1 cellular context compared by ENCODE assay signal in genomic region chr10:100009793-100010676, GRCh38.
TF ChIP-seq lines count a peak whose summit lies in the region.

A gene with protein sequence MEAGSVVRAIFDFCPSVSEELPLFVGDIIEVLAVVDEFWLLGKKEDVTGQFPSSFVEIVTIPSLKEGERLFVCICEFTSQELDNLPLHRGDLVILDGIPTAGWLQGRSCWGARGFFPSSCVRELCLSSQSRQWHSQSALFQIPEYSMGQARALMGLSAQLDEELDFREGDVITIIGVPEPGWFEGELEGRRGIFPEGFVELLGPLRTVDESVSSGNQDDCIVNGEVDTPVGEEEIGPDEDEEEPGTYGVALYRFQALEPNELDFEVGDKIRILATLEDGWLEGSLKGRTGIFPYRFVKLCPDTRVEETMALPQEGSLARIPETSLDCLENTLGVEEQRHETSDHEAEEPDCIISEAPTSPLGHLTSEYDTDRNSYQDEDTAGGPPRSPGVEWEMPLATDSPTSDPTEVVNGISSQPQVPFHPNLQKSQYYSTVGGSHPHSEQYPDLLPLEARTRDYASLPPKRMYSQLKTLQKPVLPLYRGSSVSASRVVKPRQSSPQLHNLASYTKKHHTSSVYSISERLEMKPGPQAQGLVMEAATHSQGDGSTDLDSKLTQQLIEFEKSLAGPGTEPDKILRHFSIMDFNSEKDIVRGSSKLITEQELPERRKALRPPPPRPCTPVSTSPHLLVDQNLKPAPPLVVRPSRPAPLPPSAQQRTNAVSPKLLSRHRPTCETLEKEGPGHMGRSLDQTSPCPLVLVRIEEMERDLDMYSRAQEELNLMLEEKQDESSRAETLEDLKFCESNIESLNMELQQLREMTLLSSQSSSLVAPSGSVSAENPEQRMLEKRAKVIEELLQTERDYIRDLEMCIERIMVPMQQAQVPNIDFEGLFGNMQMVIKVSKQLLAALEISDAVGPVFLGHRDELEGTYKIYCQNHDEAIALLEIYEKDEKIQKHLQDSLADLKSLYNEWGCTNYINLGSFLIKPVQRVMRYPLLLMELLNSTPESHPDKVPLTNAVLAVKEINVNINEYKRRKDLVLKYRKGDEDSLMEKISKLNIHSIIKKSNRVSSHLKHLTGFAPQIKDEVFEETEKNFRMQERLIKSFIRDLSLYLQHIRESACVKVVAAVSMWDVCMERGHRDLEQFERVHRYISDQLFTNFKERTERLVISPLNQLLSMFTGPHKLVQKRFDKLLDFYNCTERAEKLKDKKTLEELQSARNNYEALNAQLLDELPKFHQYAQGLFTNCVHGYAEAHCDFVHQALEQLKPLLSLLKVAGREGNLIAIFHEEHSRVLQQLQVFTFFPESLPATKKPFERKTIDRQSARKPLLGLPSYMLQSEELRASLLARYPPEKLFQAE (N-terminal part only) (minus strand): TSS chr10:100009947. CDS start chr10:99972124, 37,823 bp downstream.

TF ChIP-seq in HepG2, 621 proteins besides CTCF, POLR2A, EP300 and RAD21 (continued from another document and continues in another):
- TF ChIP-seq MED8 (CRISPR knock-in tag; IDR thresholded peaks at IDR 0.05; ENCODE audit: insufficient replicate concordance) (no peak), ZBTB42 (CRISPR knock-in tag; IDR thresholded peaks at IDR 0.05) (no peak), JUN (CRISPR knock-in tag; IDR thresholded peaks at IDR 0.05) (no peak), AFF4 (CRISPR knock-in tag; IDR thresholded peaks at IDR 0.05) (no peak), ZNF24 (IDR thresholded peaks at IDR 0.05) (no peak), NFRKB (IDR thresholded peaks at IDR 0.05) (no peak), ZNF782 (CRISPR knock-in tag; IDR thresholded peaks at IDR 0.05; ENCODE audit: borderline replicate concordance) (no peak), ZNF264 (CRISPR knock-in tag; IDR thresholded peaks at IDR 0.05) (no peak), CC2D1A (CRISPR knock-in tag; IDR thresholded peaks at IDR 0.05) (no peak), ZNF563 (CRISPR knock-in tag; IDR thresholded peaks at IDR 0.05) (peak; percentile 66), NONO (IDR thresholded peaks at IDR 0.05) (no peak), NONO (CRISPR knock-in tag; conservative IDR thresholded peaks at IDR 0.05) (no peak), YEATS4 (CRISPR knock-in tag; IDR thresholded peaks at IDR 0.05; ENCODE audit: borderline replicate concordance) (peak; percentile 66; the same call in 1 of the 2 replicates), ZNF431 (CRISPR knock-in tag; IDR thresholded peaks at IDR 0.05; ENCODE audit: borderline replicate concordance, low read depth) (no peak), TEF (CRISPR knock-in tag; IDR thresholded peaks at IDR 0.05) (no peak), NFKB2 (CRISPR knock-in tag; IDR thresholded peaks at IDR 0.05; ENCODE audit: borderline replicate concordance) (no peak), ZFAT (CRISPR knock-in tag; conservative IDR thresholded peaks at IDR 0.05) (no peak), ARID2 (CRISPR knock-in tag; IDR thresholded peaks at IDR 0.05; ENCODE audit: borderline replicate concordance) (no peak), BRD4 (CRISPR knock-in tag; IDR thresholded peaks at IDR 0.05) (no peak), THAP9 (CRISPR knock-in tag; IDR thresholded peaks at IDR 0.05; ENCODE audit: borderline replicate concordance) (no peak), ZNF138 (CRISPR knock-in tag; IDR thresholded peaks at IDR 0.05; ENCODE audit: low read depth) (no peak), MAX (IDR thresholded peaks at IDR 0.05) (peak; percentile 77), TOE1 (CRISPR knock-in tag; IDR thresholded peaks at IDR 0.05) (no peak), JUND (CRISPR knock-in tag; IDR thresholded peaks at IDR 0.05) (peak; percentile 79; the same call in 1 of the 2 replicates), RFX1 (IDR thresholded peaks at IDR 0.05) (no peak), KDM5B (CRISPR knock-in tag; IDR thresholded peaks at IDR 0.05; ENCODE audit: borderline replicate concordance) (no peak), CCDC6 (CRISPR knock-in tag; IDR thresholded peaks at IDR 0.05) (no peak), SP5 (CRISPR knock-in tag; IDR thresholded peaks at IDR 0.05; ENCODE audit: borderline replicate concordance, low read depth) (peak; percentile 71; the same call in 1 of the 2 replicates), MXI1 (IDR thresholded peaks at IDR 0.05; ENCODE audit: borderline replicate concordance, low read depth, low read length) (peak; percentile 75; the same call in 1 of the 3 replicates), TOPORS (CRISPR knock-in tag; IDR thresholded peaks at IDR 0.05) (peak; percentile 23; the same call in 1 of the 2 replicates), GABPB1 (CRISPR knock-in tag; IDR thresholded peaks at IDR 0.05) (peak; percentile 69; the same call in 1 of the 2 replicates), PCBP2 (optimal IDR thresholded peaks at IDR 0.05; ENCODE audit: low read depth, low read length, poor library complexity, severe bottlenecking) (no peak)
- TF ChIP-seq, protein P1, sequence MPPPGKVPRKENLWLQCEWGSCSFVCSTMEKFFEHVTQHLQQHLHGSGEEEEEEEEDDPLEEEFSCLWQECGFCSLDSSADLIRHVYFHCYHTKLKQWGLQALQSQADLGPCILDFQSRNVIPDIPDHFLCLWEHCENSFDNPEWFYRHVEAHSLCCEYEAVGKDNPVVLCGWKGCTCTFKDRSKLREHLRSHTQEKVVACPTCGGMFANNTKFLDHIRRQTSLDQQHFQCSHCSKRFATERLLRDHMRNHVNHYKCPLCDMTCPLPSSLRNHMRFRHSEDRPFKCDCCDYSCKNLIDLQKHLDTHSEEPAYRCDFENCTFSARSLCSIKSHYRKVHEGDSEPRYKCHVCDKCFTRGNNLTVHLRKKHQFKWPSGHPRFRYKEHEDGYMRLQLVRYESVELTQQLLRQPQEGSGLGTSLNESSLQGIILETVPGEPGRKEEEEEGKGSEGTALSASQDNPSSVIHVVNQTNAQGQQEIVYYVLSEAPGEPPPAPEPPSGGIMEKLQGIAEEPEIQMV (CRISPR knock-in tag; IDR thresholded peaks at IDR 0.05; ENCODE audit: low read depth) = peak; percentile 26; the same call in 1 of the 2 replicates
- TF ChIP-seq, protein P2, sequence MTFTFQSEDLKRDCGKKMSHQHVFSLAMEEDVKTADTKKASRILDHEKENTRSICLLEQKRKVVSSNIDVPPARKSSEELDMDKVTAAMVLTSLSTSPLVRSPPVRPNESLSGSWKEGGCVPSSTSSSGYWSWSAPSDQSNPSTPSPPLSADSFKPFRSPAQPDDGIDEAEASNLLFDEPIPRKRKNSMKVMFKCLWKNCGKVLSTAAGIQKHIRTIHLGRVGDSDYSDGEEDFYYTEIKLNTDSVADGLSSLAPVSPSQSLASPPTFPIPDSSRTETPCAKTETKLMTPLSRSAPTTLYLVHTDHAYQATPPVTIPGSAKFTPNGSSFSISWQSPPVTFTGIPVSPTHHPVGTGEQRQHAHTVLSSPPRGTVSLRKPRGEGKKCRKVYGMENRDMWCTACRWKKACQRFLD (CRISPR knock-in tag; IDR thresholded peaks at IDR 0.05; ENCODE audit: borderline replicate concordance) = no peak
- TF ChIP-seq, protein P3, sequence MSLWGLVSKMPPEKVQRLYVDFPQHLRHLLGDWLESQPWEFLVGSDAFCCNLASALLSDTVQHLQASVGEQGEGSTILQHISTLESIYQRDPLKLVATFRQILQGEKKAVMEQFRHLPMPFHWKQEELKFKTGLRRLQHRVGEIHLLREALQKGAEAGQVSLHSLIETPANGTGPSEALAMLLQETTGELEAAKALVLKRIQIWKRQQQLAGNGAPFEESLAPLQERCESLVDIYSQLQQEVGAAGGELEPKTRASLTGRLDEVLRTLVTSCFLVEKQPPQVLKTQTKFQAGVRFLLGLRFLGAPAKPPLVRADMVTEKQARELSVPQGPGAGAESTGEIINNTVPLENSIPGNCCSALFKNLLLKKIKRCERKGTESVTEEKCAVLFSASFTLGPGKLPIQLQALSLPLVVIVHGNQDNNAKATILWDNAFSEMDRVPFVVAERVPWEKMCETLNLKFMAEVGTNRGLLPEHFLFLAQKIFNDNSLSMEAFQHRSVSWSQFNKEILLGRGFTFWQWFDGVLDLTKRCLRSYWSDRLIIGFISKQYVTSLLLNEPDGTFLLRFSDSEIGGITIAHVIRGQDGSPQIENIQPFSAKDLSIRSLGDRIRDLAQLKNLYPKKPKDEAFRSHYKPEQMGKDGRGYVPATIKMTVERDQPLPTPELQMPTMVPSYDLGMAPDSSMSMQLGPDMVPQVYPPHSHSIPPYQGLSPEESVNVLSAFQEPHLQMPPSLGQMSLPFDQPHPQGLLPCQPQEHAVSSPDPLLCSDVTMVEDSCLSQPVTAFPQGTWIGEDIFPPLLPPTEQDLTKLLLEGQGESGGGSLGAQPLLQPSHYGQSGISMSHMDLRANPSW (CRISPR knock-in tag; IDR thresholded peaks at IDR 0.05; ENCODE audit: borderline replicate concordance) = no peak
- TF ChIP-seq, protein P4, sequence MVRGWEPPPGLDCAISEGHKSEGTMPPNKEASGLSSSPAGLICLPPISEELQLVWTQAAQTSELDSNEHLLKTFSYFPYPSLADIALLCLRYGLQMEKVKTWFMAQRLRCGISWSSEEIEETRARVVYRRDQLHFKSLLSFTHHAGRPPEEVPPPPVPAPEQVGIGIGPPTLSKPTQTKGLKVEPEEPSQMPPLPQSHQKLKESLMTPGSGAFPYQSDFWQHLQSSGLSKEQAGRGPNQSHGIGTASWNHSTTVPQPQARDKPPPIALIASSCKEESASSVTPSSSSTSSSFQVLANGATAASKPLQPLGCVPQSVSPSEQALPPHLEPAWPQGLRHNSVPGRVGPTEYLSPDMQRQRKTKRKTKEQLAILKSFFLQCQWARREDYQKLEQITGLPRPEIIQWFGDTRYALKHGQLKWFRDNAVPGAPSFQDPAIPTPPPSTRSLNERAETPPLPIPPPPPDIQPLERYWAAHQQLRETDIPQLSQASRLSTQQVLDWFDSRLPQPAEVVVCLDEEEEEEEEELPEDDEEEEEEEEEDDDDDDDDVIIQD (CRISPR knock-in tag; IDR thresholded peaks at IDR 0.05; ENCODE audit: low read depth) = no peak
- TF ChIP-seq, protein P5, sequence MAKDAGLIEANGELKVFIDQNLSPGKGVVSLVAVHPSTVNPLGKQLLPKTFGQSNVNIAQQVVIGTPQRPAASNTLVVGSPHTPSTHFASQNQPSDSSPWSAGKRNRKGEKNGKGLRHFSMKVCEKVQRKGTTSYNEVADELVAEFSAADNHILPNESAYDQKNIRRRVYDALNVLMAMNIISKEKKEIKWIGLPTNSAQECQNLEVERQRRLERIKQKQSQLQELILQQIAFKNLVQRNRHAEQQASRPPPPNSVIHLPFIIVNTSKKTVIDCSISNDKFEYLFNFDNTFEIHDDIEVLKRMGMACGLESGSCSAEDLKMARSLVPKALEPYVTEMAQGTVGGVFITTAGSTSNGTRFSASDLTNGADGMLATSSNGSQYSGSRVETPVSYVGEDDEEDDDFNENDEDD (CRISPR knock-in tag; IDR thresholded peaks at IDR 0.05; ENCODE audit: borderline replicate concordance) = peak; percentile 71; the same call in 1 of the 2 replicates
